Comparison of ENCODE assay signal across 12 cellular contexts in genomic region chr6:30568245-30568644, GRCh38. TPM values are rescaled to one million over a fixed set of nuclear protein-coding genes. Genes with fewer than 3 reads are reported as not detected.
A peak's percentile ranks its signal among the peaks of the same experiment; 100 is the strongest.
DNase-seq lines count a peak whose midpoint lies in the region; ATAC-seq and TF ChIP-seq lines count a peak whose summit lies in the region.
"Had no signal": no experiment of that assay in that cellular context is flagged by ENCODE, and none has a peak within 500 bp of the region (broad histone marks: within the 10 kb centered on the region; RNA-seq: fewer than 3 reads in every experiment).

No MANE protein-coding gene starts in this region.

- H3K4me1 Mint-ChIP-seq in endothelial cell (ENCODE audit: unreplicated experiment): peaks cover 37% of the 10 kb centered on the region

- no peak for ATAC-seq in GM21723 (IDR thresholded peaks at IDR 0.05; ENCODE audit: unreplicated experiment)

- no peak for TF ChIP-seq CTCF in endothelial cell (IDR thresholded peaks at IDR 0.05; ENCODE audit: unreplicated experiment)

- peak overlapping the region; percentile 66 for H3K4me3 Mint-ChIP-seq in endothelial cell (ENCODE audit: unreplicated experiment)
- H3K4me3 Mint-ChIP-seq: stimulated activated naive CD8-positive, alpha-beta T cell treated with anti-CD3 and anti-CD28 coated beads, Interleukin-15, Interleukin-2, amounts not matched to agents 100 ng/mL and 50 ng/mL, for 24 hours had no signal

- peaks cover 17% of the 10 kb centered on the region for H3K27me3 Mint-ChIP-seq in endothelial cell (ENCODE audit: unreplicated experiment)
- H3K27me3 Mint-ChIP-seq: stimulated activated naive CD8-positive, alpha-beta T cell treated with anti-CD3 and anti-CD28 coated beads, Interleukin-15, Interleukin-2, amounts not matched to agents 100 ng/mL and 50 ng/mL, for 24 hours had no signal

- no peak overlapping the region for H3K27ac Mint-ChIP-seq in endothelial cell (ENCODE audit: unreplicated experiment)
- H3K27ac Mint-ChIP-seq: stimulated activated naive CD8-positive, alpha-beta T cell treated with anti-CD3 and anti-CD28 coated beads, Interleukin-15, Interleukin-2, amounts not matched to agents 100 ng/mL and 50 ng/mL, for 24 hours had no signal

- no peaks in the 10 kb centered on the region for H3K9me3 Mint-ChIP-seq in endothelial cell (ENCODE audit: unreplicated experiment)
- H3K9me3 Mint-ChIP-seq: stimulated activated naive CD8-positive, alpha-beta T cell treated with anti-CD3 and anti-CD28 coated beads, Interleukin-15, Interleukin-2, amounts not matched to agents 100 ng/mL and 50 ng/mL, for 24 hours had no signal

- H3K36me3 Mint-ChIP-seq in endothelial cell (ENCODE audit: low read depth, unreplicated experiment): peaks cover 11% of the 10 kb centered on the region

- DNase-seq in activated CD8-positive, alpha-beta memory T cell treated with anti-CD3 and anti-CD28 coated beads, Interleukin-2, amount 50 U/mL, for 24 hours (ENCODE audit: extremely low read depth): peak; percentile 12
- no peak for DNase-seq in activated CD8-positive, alpha-beta memory T cell treated with anti-CD3 and anti-CD28 coated beads for 24 hours
- DNase-seq in RKO (ENCODE audit: low spot score) (peak; percentile 43), endothelial cell (ENCODE audit: low spot score) (no peak), middle frontal gyrus (ENCODE audit: extremely low spot score, low spot score) (no peak), glomerular visceral epithelial cell (ENCODE audit: extremely low spot score) (no peak)
- DNase-seq in stimulated activated CD8-positive, alpha-beta memory T cell treated with anti-CD3 and anti-CD28 coated beads, Interleukin-4, amount 100 ng/mL, for 24 hours (ENCODE audit: low read depth): peak; percentile 35
- DNase-seq: activated CD4-positive, CD25-positive, alpha-beta regulatory T cell; cortex of kidney; DMS79 had no signal

RNA-seq across cellular contexts. Expression of gene ABCF1, which starts 3.0 kb away (rescaled TPM):
- 57.2 TPM for total RNA-seq in endothelial cell (ENCODE audit: unreplicated experiment)

RNA-seq across cellular contexts. Expression of gene PRR3, which starts 11.2 kb away (rescaled TPM):
- 12.6 TPM for total RNA-seq in endothelial cell (ENCODE audit: unreplicated experiment)

RNA-seq across cellular contexts. Expression of gene GNL1, which starts 12.0 kb away (rescaled TPM):
- total RNA-seq in endothelial cell (ENCODE audit: unreplicated experiment): 109 TPM

RNA-seq across cellular contexts. Expression of gene PPP1R10, which starts 48.8 kb away (rescaled TPM):
- total RNA-seq in endothelial cell (ENCODE audit: unreplicated experiment): 75.8 TPM

RNA-seq across cellular contexts. Expression of gene MRPS18B, which starts 49.4 kb away (rescaled TPM):
- 39.8 TPM for total RNA-seq in endothelial cell (ENCODE audit: unreplicated experiment)

Comparison
In these comparisons a context has a peak if more than half of its experiments do, and no peak if none do; other contexts are left out.
1. DNase-seq: peak in activated CD8-positive, alpha-beta memory T cell treated with anti-CD3 and anti-CD28 coated beads, Interleukin-2, amount 50 U/mL, for 24 hours (single experiment), RKO (single experiment) and stimulated activated CD8-positive, alpha-beta memory T cell treated with anti-CD3 and anti-CD28 coated beads, Interleukin-4, amount 100 ng/mL, for 24 hours (single experiment); none in activated CD8-positive, alpha-beta memory T cell treated with anti-CD3 and anti-CD28 coated beads for 24 hours (single experiment), endothelial cell (single experiment), middle frontal gyrus (single experiment) and glomerular visceral epithelial cell (single experiment).